ENCODE assay signal across 8 cellular contexts in genomic region chr6:166775180-166775922, GRCh38.
DNase-seq lines count a peak whose midpoint lies in the region; ATAC-seq and TF ChIP-seq lines count a peak whose summit lies in the region.

No MANE protein-coding gene starts in this region.

- H3K4me1 Mint-ChIP-seq in CD4-positive, CD25-positive, alpha-beta regulatory T cell = no peaks in the 10 kb centered on the region

- H3K4me1 ChIP-seq in CD4-positive, CD25-positive, alpha-beta regulatory T cell (ENCODE audit: control insufficient read depth, insufficient read depth, low read length, poor library complexity, severe bottlenecking) = no peaks in the 10 kb centered on the region

- H3K4me3 Mint-ChIP-seq in CD4-positive, CD25-positive, alpha-beta regulatory T cell = no peak overlapping the region

- no peak overlapping the region for H3K4me3 ChIP-seq in CD4-positive, CD25-positive, alpha-beta regulatory T cell (ENCODE audit: low read depth, low read length)
- H3K4me3 ChIP-seq in WI38 (ENCODE audit: low read depth, low read length) (no peak overlapping the region), cardiac fibroblast (replicated peaks in 1 of 2; ENCODE audit: low read depth in 2 of 2, low read length in 2 of 2) (no peak overlapping the region), kidney epithelial cell (ENCODE audit: low read depth, low read length) (no peak overlapping the region)

- H3K27me3 Mint-ChIP-seq in CD4-positive, CD25-positive, alpha-beta regulatory T cell = no peaks in the 10 kb centered on the region

- ATAC-seq in CD4-positive, CD25-positive, alpha-beta regulatory T cell (ENCODE audit: low read depth in 2 of 2) = peak; percentile 65 to 74
- ATAC-seq in GM21576 (IDR thresholded peaks at IDR 0.05; ENCODE audit: unreplicated experiment) (peak; percentile 46), HG03439 (IDR thresholded peaks at IDR 0.05; ENCODE audit: unreplicated experiment) (no peak)

- peak; percentile 53 to 82 (median 75) for DNase-seq in CD4-positive, CD25-positive, alpha-beta regulatory T cell
- DNase-seq in NCI-H2029 (lab: John Stamatoyannopoulos, UW) (peak; percentile 63), cardiac fibroblast (ENCODE audit: low read depth in 2 of 2) (peak; percentile 82 to 83), kidney epithelial cell (ENCODE audit: low read depth) (peak; percentile 28)
- peak; percentile 45 for DNase-seq in stimulated activated CD4-positive, alpha-beta T cell treated with anti-CD3 and anti-CD28 coated beads, Interleukin-2, amount 100 ng/mL, for 4 hours (ENCODE audit: low read depth)

- TF ChIP-seq CTCF in WI38 (IDR thresholded peaks at IDR 0.05; ENCODE audit: low read depth, low read length) (peak; percentile 83), cardiac fibroblast (IDR thresholded peaks at IDR 0.05; ENCODE audit: low read depth, low read length) (peak; percentile 91), kidney epithelial cell (IDR thresholded peaks at IDR 0.05; ENCODE audit: insufficient read depth, low read length, poor library complexity, severe bottlenecking) (peak; percentile 86)

- peaks cover 3% of the 10 kb centered on the region for H3K36me3 Mint-ChIP-seq in CD4-positive, CD25-positive, alpha-beta regulatory T cell

- H3K9me3 ChIP-seq in CD4-positive, CD25-positive, alpha-beta regulatory T cell (ENCODE audit: control insufficient read depth in 2 of 2, low read length in 2 of 2) = no peaks in the 10 kb centered on the region

- H3K27ac Mint-ChIP-seq in CD4-positive, CD25-positive, alpha-beta regulatory T cell = peak overlapping the region in 1 of 3 donors; percentile 76

- H3K9me3 Mint-ChIP-seq in CD4-positive, CD25-positive, alpha-beta regulatory T cell = no peaks in the 10 kb centered on the region

- no peak overlapping the region for H3K27ac ChIP-seq in CD4-positive, CD25-positive, alpha-beta regulatory T cell (ENCODE audit: insufficient read depth, low read length, poor library complexity, severe bottlenecking)

- H3K36me3 ChIP-seq in CD4-positive, CD25-positive, alpha-beta regulatory T cell (ENCODE audit: control insufficient read depth, insufficient read depth, low read length) = no peaks in the 10 kb centered on the region
- no peaks in the 10 kb centered on the region for H3K36me3 ChIP-seq in kidney epithelial cell (ENCODE audit: control insufficient read depth, insufficient read depth, low read length)

- no peaks in the 10 kb centered on the region for H3K27me3 ChIP-seq in CD4-positive, CD25-positive, alpha-beta regulatory T cell (ENCODE audit: control insufficient read depth, insufficient read depth, low read length)
- H3K27me3 ChIP-seq in kidney epithelial cell (ENCODE audit: control insufficient read depth, insufficient read depth, low read length) = peaks cover 3% of the 10 kb centered on the region

Comparison
In these comparisons a context has a peak if more than half of its experiments do, and no peak if none do; other contexts are left out.
1. DNase-seq: peak in every context shown above with its lines; median percentile 82 in cardiac fibroblast; 75 in CD4-positive, CD25-positive, alpha-beta regulatory T cell; 63 in NCI-H2029; 45 in stimulated activated CD4-positive, alpha-beta T cell treated with anti-CD3 and anti-CD28 coated beads, Interleukin-2, amount 100 ng/mL, for 4 hours; 28 in kidney epithelial cell.